In the genomic region with DNA sequence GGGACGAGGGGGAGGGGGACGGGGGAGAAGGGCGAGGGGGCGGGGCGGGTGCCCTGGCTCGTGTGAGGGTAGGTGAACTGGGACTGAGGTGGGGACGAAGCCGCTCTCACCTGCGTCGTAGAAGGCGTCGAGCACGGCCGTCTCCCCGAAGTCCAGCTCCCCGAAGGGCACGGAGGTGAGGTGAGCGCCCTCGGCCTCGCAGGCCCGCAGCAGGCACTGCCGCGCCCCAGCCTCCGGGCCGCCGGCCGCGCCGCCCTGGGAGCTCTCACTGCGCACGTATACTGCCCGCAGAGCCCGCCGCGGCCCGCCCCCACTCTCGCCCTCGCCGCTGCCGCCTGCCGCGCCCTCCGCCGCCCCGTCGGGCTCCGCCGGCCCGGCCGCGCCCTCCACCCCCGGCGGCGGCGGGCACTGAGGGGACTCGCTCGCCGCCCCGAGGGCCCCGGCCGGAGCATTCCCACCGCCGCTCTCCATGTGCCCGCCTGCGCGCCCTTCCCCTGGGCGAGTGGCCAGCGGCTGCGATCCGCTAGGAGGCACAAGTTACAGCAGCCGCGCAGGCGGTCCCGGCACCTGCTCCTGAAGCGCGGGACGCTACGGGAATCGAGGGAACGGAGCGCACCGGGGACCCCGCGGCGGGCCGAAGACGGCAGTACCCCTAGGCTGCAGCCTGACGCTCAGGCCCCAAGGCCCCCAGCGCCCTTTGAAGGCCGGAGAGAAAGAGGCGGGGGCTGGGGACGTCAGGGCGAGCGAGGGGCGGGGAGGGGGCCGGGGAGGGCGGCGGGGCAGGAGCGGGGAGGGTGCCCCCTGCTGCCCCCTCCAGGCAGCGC, we compare ENCODE assay signal across 1 cellular context.
A peak's percentile ranks its signal among the peaks of the same experiment; 100 is the strongest.
TF ChIP-seq lines count a peak whose summit lies in the region.

TSS of gene MAP3K15 (minus strand) at position 718 of the 824 bp plus-strand sequence. CDS start at position 471, 247 bp downstream.

TF ChIP-seq in HepG2, 621 proteins besides CTCF, POLR2A, EP300 and RAD21 (continued from another document and continues in another):
- TF ChIP-seq, protein P1, sequence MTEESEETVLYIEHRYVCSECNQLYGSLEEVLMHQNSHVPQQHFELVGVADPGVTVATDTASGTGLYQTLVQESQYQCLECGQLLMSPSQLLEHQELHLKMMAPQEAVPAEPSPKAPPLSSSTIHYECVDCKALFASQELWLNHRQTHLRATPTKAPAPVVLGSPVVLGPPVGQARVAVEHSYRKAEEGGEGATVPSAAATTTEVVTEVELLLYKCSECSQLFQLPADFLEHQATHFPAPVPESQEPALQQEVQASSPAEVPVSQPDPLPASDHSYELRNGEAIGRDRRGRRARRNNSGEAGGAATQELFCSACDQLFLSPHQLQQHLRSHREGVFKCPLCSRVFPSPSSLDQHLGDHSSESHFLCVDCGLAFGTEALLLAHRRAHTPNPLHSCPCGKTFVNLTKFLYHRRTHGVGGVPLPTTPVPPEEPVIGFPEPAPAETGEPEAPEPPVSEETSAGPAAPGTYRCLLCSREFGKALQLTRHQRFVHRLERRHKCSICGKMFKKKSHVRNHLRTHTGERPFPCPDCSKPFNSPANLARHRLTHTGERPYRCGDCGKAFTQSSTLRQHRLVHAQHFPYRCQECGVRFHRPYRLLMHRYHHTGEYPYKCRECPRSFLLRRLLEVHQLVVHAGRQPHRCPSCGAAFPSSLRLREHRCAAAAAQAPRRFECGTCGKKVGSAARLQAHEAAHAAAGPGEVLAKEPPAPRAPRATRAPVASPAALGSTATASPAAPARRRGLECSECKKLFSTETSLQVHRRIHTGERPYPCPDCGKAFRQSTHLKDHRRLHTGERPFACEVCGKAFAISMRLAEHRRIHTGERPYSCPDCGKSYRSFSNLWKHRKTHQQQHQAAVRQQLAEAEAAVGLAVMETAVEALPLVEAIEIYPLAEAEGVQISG (CRISPR knock-in tag; IDR thresholded peaks at IDR 0.05), result peak; percentile 58; the same call in 1 of the 2 replicates
- TF ChIP-seq NCOA1 (CRISPR knock-in tag; IDR thresholded peaks at IDR 0.05) (no peak), FOXK2 (IDR thresholded peaks at IDR 0.05) (no peak), SMC3 (IDR thresholded peaks at IDR 0.05; ENCODE audit: low read length) (no peak), HDAC1 (CRISPR knock-in tag; IDR thresholded peaks at IDR 0.05) (0 out of 2 replicates have a peak, but pooled peaks have one; percentile 34), SNAPC2 (CRISPR knock-in tag; IDR thresholded peaks at IDR 0.05) (no peak), UBTF (CRISPR knock-in tag; IDR thresholded peaks at IDR 0.05) (peak; percentile 71; the same call in 1 of the 2 replicates), ARNT (IDR thresholded peaks at IDR 0.05) (no peak), E2F5 (CRISPR knock-in tag; conservative IDR thresholded peaks at IDR 0.05) (no peak), ZNF670 (CRISPR knock-in tag; IDR thresholded peaks at IDR 0.05; ENCODE audit: borderline replicate concordance) (no peak), MXD3 (CRISPR knock-in tag; IDR thresholded peaks at IDR 0.05) (0 out of 2 replicates have a peak, but pooled peaks have one; percentile 19), TFE3 (CRISPR knock-in tag; IDR thresholded peaks at IDR 0.05) (no peak), ZNF275 (CRISPR knock-in tag; IDR thresholded peaks at IDR 0.05; ENCODE audit: borderline replicate concordance) (no peak), SMARCC2 (IDR thresholded peaks at IDR 0.05) (no peak), SRSF4 (IDR thresholded peaks at IDR 0.05; ENCODE audit: low read depth, low read length, poor library complexity, severe bottlenecking) (no peak), ZNF687 (CRISPR knock-in tag; IDR thresholded peaks at IDR 0.05) (peak; percentile 77), AHR (CRISPR knock-in tag; IDR thresholded peaks at IDR 0.05) (no peak), RXRB (CRISPR knock-in tag; IDR thresholded peaks at IDR 0.05; ENCODE audit: borderline replicate concordance) (no peak), ZFX (CRISPR knock-in tag; IDR thresholded peaks at IDR 0.05; ENCODE audit: low read depth) (peak; percentile 75), ZNF354B (CRISPR knock-in tag; IDR thresholded peaks at IDR 0.05) (no peak), ZNF318 (CRISPR knock-in tag; IDR thresholded peaks at IDR 0.05) (no peak), IKZF4 (CRISPR knock-in tag; IDR thresholded peaks at IDR 0.05; ENCODE audit: borderline replicate concordance, low read depth, not compliant biosample characterization) (peak; percentile 67), MED8 (CRISPR knock-in tag; IDR thresholded peaks at IDR 0.05; ENCODE audit: insufficient replicate concordance) (no peak)
- TF ChIP-seq, protein P2, sequence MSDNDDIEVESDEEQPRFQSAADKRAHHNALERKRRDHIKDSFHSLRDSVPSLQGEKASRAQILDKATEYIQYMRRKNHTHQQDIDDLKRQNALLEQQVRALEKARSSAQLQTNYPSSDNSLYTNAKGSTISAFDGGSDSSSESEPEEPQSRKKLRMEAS (IDR thresholded peaks at IDR 0.05), result peak; percentile 83
